Comparison of ENCODE assay signal across 13 cellular contexts in genomic region chr18:37779220-37779619, GRCh38.
"Had no signal": no experiment of that assay in that cellular context is flagged by ENCODE, and none has a peak within 500 bp of the region (broad histone marks: within the 10 kb centered on the region; RNA-seq: fewer than 3 reads in every experiment).

No MANE protein-coding gene starts in this region.

- H3K9me3 Mint-ChIP-seq: IgD-negative memory B cell had no signal

- H3K9me3 ChIP-seq: Peyer's patch, SJCRH30 had no signal

- H3K36me3 ChIP-seq: Peyer's patch, SJCRH30 had no signal

- H3K27ac Mint-ChIP-seq: IgD-negative memory B cell had no signal

- H3K4me3 ChIP-seq: K562, PC-9, Peyer's patch, SJCRH30 had no signal

- H3K4me3 Mint-ChIP-seq: IgD-negative memory B cell had no signal

- H3K4me1 Mint-ChIP-seq: IgD-negative memory B cell had no signal

- H3K27me3 ChIP-seq: Peyer's patch, SJCRH30 had no signal

- ATAC-seq: Right ventricle myocardium inferior, SK-N-SH treated with all-trans-retinoic acid at 6 μM for 48 hours had no signal

- FAIRE-seq: HTR-8/SVneo, K562 had no signal

- H3K36me3 Mint-ChIP-seq: IgD-negative memory B cell had no signal

- DNase-seq: NCI-H2081 treated with DMSO at 0.1 percent for 48 hours; NCI-H226; NK-92 treated with Interleukin-12 subunit alpha and Interleukin-12 subunit beta, amount 100 ng/mL, for 24 hours had no signal

- H3K27ac ChIP-seq: HL-60, KMS-11, PC-9, Peyer's patch, SJCRH30 had no signal
